In genomic region chr9:107587175-107587963, GRCh38 we compare ENCODE assay signal across 9 cellular contexts.
DNase-seq lines count a peak whose midpoint lies in the region; ATAC-seq, FAIRE-seq and TF ChIP-seq lines count a peak whose summit lies in the region.
"Had no signal": no experiment of that assay in that cellular context is flagged by ENCODE, and none has a peak within 500 bp of the region (broad histone marks: within the 10 kb centered on the region; RNA-seq: fewer than 3 reads in every experiment).

No MANE protein-coding gene starts in this region.

- no peak overlapping the region for H3K4me3 Mint-ChIP-seq in mesothelial cell of epicardium

- H3K9me3 ChIP-seq in HepG2 (ENCODE audit: low read length) = no peaks in the 10 kb centered on the region
- H3K9me3 ChIP-seq in tibial artery = no peaks in the 10 kb centered on the region

- BruUV-seq in HepG2 (replicated peaks; lab: Mats Ljungman, UMichigan) = no TSS peak

- intact Hi-C loops in HepG2 (cut with micrococcal nuclease; ENCODE audit: unreplicated experiment) (loop anchor here (10.0 kb wide), 1 partner anchor 63 kb away; no protein-coding TSS in a partner anchor), tibial artery (cut with DNase I; ENCODE audit: low total_unique reads) (no loop called here)

- H3K4me3 ChIP-seq in bronchial epithelial cell (ENCODE audit: low read depth, low read length) = peak overlapping the region; percentile 3
- peak overlapping the region; percentile 5 to 52 (median 26); a peak in 5 of 6 replicates for H3K4me3 ChIP-seq in HepG2 (replicated peaks in 1 of 3; ENCODE audit: insufficient read depth in 1 of 3, low read depth in 2 of 3, low read length in 3 of 3)
- H3K4me3 ChIP-seq in tibial artery = peak overlapping the region; percentile 1 to 16

- POLR2A ChIA-PET in HepG2 (lab: Yijun Ruan, JAX) = no interaction called here

- CTCF ChIA-PET in HepG2 (lab: Yijun Ruan, JAX; ENCODE audit: low intra/inter-chr PET ratio, low total read pairs) = no interaction called here

- TF ChIP-seq POLR2A in HepG2 (IDR thresholded peaks at IDR 0.05; ENCODE audit: insufficient read depth in 1 of 2, low read depth in 2 of 2, low read length in 2 of 2) = no peak

- H3K9me3 Mint-ChIP-seq in mesothelial cell of epicardium = no peaks in the 10 kb centered on the region

- peak; percentile 81 for ATAC-seq in HepG2

- peak; percentile 31 for DNase-seq in SIG-M5 treated with dmso at 0.1 percent for 504 hours (lab: John Stamatoyannopoulos, UW; ENCODE audit: unreplicated experiment)
- no peak for DNase-seq in SIG-M5 (lab: John Stamatoyannopoulos, UW)
- peak; percentile 12 for DNase-seq in bronchial epithelial cell (ENCODE audit: low read depth)
- no peak for DNase-seq in HepG2 (ENCODE audit: low spot score)
- DNase-seq in tibial artery = peak; percentile 55 to 67
- no peak for DNase-seq in midbrain (lab: John Stamatoyannopoulos, UW)
- DNase-seq in mesothelial cell of epicardium (ENCODE audit: low spot score in 2 of 2, unreplicated experiment in 2 of 2) = no peak
- DNase-seq in stimulated activated CD4-positive, alpha-beta T cell treated with anti-CD3 and anti-CD28 coated beads, Interleukin-15, amount 100 ng/mL, for 24 hours = no peak
- DNase-seq: activated CD4-positive, alpha-beta T cell treated with anti-CD3 and anti-CD28 coated beads, Interleukin-2, amount 50 U/mL, for 4 hours had no signal

- H3K36me3 ChIP-seq in bronchial epithelial cell (ENCODE audit: control insufficient read depth, insufficient read depth, low read length) (no peaks in the 10 kb centered on the region), HepG2 (replicated peaks in 1 of 2; ENCODE audit: control insufficient read depth in 1 of 2, insufficient read depth in 2 of 2, low read length in 2 of 2) (no peaks in the 10 kb centered on the region), tibial artery (no peaks in the 10 kb centered on the region)

- H3K4me1 ChIP-seq in HepG2 (ENCODE audit: insufficient read depth, low read length) (peaks cover 20% of the 10 kb centered on the region), tibial artery (no peaks in the 10 kb centered on the region)

- FAIRE-seq in bronchial epithelial cell (lab: Jason Lieb, UNC) (no peak), HepG2 (lab: Jason Lieb, UNC) (no peak)

- TF ChIP-seq EP300 in HepG2 (IDR thresholded peaks at IDR 0.05; ENCODE audit: low read depth in 2 of 2, low read length in 2 of 2) = no peak
- TF ChIP-seq EP300 in HepG2 (CRISPR knock-in tag; IDR thresholded peaks at IDR 0.05; ENCODE audit: borderline replicate concordance) = no peak

- H3K27me3 ChIP-seq in bronchial epithelial cell (ENCODE audit: control insufficient read depth, insufficient read depth, low read length) (no peaks in the 10 kb centered on the region), HepG2 (ENCODE audit: control insufficient read depth in 1 of 2, insufficient read depth in 2 of 2, low read length in 2 of 2) (peaks cover 0 to 3% of the 10 kb centered on the region in 2 experiments; a peak in 2 of 5 replicates), tibial artery (no peaks in the 10 kb centered on the region)

- H3K9ac ChIP-seq in HepG2 (ENCODE audit: insufficient read depth, low read depth, low read length) = no peak overlapping the region

- TF ChIP-seq CTCF in bronchial epithelial cell (IDR thresholded peaks at IDR 0.05; ENCODE audit: insufficient read depth, low read length, severe bottlenecking) (no peak), HepG2 (CRISPR knock-in tag; IDR thresholded peaks at IDR 0.05) (no peak), tibial artery (IDR thresholded peaks at IDR 0.05) (no peak), mesothelial cell of epicardium (IDR thresholded peaks at IDR 0.05; ENCODE audit: unreplicated experiment) (no peak)

- in situ Hi-C loops in HepG2 (cut with HindIII; ENCODE audit: extremely low pct_ligation_motif_present, low pct_unique_long_range_greater_than_20kb) = no loop called here

- H3K27ac Mint-ChIP-seq in mesothelial cell of epicardium = no peak overlapping the region

- H3K79me2 ChIP-seq in HepG2 (ENCODE audit: insufficient read depth, low read length) = no peaks in the 10 kb centered on the region

- peak overlapping the region; percentile 64 for H3K4me2 ChIP-seq in HepG2 (ENCODE audit: low read depth, low read length)

- H2AFZ ChIP-seq in HepG2 (ENCODE audit: low read length) = no peak overlapping the region

- peaks cover 5% of the 10 kb centered on the region for H3K27me3 Mint-ChIP-seq in mesothelial cell of epicardium (ENCODE audit: low read depth)

- H3K27ac ChIP-seq in HepG2 (ENCODE audit: extremely low read length, insufficient read depth, low read length) (no peak overlapping the region), tibial artery (no peak overlapping the region)

- H3K36me3 Mint-ChIP-seq in mesothelial cell of epicardium = no peaks in the 10 kb centered on the region

- no peaks in the 10 kb centered on the region for H3K4me1 Mint-ChIP-seq in mesothelial cell of epicardium

- no peaks in the 10 kb centered on the region for H4K20me1 ChIP-seq in HepG2 (ENCODE audit: insufficient read depth, low read length)

- no peak for TF ChIP-seq RAD21 in HepG2 (CRISPR knock-in tag; IDR thresholded peaks at IDR 0.05)

- WGBS in HepG2 (ENCODE audit: low lambda C conversion rate) = 13% methylated on average over 11 of the region's 26 CpGs

TF ChIP-seq in HepG2, 621 proteins besides CTCF, POLR2A, EP300 and RAD21 (continues in another document):
- TF ChIP-seq ETS1 (CRISPR knock-in tag; IDR thresholded peaks at IDR 0.05) = no peak
- no peak for TF ChIP-seq ZNF17 (CRISPR knock-in tag; IDR thresholded peaks at IDR 0.05)
- no peak for TF ChIP-seq ZFX (CRISPR knock-in tag; IDR thresholded peaks at IDR 0.05; ENCODE audit: low read depth)
- no peak for TF ChIP-seq SNAPC2 (CRISPR knock-in tag; IDR thresholded peaks at IDR 0.05)
- TF ChIP-seq MAF1 (CRISPR knock-in tag; IDR thresholded peaks at IDR 0.05; ENCODE audit: borderline replicate concordance) = peak; percentile 47; the same call in 1 of the 2 replicates
- TF ChIP-seq ELK4 (CRISPR knock-in tag; IDR thresholded peaks at IDR 0.05; ENCODE audit: borderline replicate concordance) = no peak
- no peak for TF ChIP-seq ZBTB26 (CRISPR knock-in tag; IDR thresholded peaks at IDR 0.05; ENCODE audit: borderline replicate concordance)
- TF ChIP-seq ZNF768 (CRISPR knock-in tag; IDR thresholded peaks at IDR 0.05) = no peak
- TF ChIP-seq HNF4G (IDR thresholded peaks at IDR 0.05; ENCODE audit: borderline replicate concordance, low read depth, low read length) = peak; percentile 57; the same call in 1 of the 2 replicates
- peak; percentile 57; the same call in 1 of the 2 replicates for TF ChIP-seq HNF4G (CRISPR knock-in tag; IDR thresholded peaks at IDR 0.05; ENCODE audit: borderline replicate concordance, low read depth)
- TF ChIP-seq NR2F6 (IDR thresholded peaks at IDR 0.05) = peak; percentile 15; the same call in 1 of the 2 replicates
- no peak for TF ChIP-seq NR2F6 (CRISPR knock-in tag; IDR thresholded peaks at IDR 0.05)
- TF ChIP-seq ZKSCAN1 (IDR thresholded peaks at IDR 0.05; ENCODE audit: low read length) = no peak
- TF ChIP-seq HNRNPLL (IDR thresholded peaks at IDR 0.05; ENCODE audit: low read depth, low read length, poor library complexity, severe bottlenecking) = peak; percentile 60
- TF ChIP-seq MNT (IDR thresholded peaks at IDR 0.05) = no peak

Comparison
In these comparisons a context has a peak if more than half of its experiments do, and no peak if none do; other contexts are left out.
1. DNase-seq: peak in SIG-M5 treated with dmso at 0.1 percent for 504 hours (single experiment), bronchial epithelial cell (single experiment) and tibial artery (2 of 2); none in SIG-M5 (single experiment), HepG2 (single experiment), midbrain (single experiment), mesothelial cell of epicardium (0 of 2) and stimulated activated CD4-positive, alpha-beta T cell treated with anti-CD3 and anti-CD28 coated beads, Interleukin-15, amount 100 ng/mL, for 24 hours (single experiment).
2. Peak in every context shown above with its lines, with median percentiles within 50 percentile points of each other: H3K4me3 ChIP-seq.